In the genomic region with DNA sequence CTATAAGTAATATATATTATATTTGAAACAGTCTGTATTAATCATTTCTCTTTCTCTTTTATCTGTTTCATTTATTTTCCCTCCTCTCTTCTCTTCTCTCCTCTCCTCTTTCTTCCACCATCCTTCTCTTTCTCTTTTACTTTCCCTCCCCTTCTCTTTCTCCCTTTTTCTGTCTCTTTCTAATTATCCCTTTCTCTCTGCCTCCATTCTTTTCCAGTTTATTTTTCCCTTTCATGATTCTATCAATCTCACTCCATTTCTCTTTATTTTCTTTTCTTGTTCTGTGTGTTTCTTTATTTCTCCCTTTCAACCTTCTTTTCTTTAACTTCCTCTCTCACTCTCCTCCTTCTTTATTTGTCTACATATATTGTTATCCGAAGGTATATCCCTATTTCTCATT, we compare ENCODE assay signal across 35 cellular contexts.
"Had no signal": no experiment of that assay in that cellular context is flagged by ENCODE, and none has a peak within 500 bp of the region (broad histone marks: within the 10 kb centered on the region; RNA-seq: fewer than 3 reads in every experiment).

No MANE protein-coding gene starts in this region.

- H3K27me3 ChIP-seq: MG63 had no signal

- H3K36me3 ChIP-seq: MG63 had no signal

- H3K9me3 ChIP-seq: MG63 had no signal

- DNase-seq: Karpas-422, Kasumi-1, MG63, MM.1S, MV-4-11, NCI-H1048, NCI-H1092, NCI-H1092 treated with DMSO at 0.1 percent for 48 hours, NCI-H1105, NCI-H1105 treated with DMSO at 0.1 percent for 48 hours, NCI-H1417, NCI-H1417 treated with DMSO at 0.1 percent for 48 hours, NCI-H1436, NCI-H1436 treated with DMSO at 0.1 percent for 48 hours, NCI-H146, NCI-H1694, NCI-H1694 treated with DMSO at 0.1 percent for 48 hours, NCI-H187, NCI-H187 treated with DMSO at 0.1 percent for 48 hours, NCI-H1930, NCI-H2029, NCI-H2029 treated with DMSO at 0.1 percent for 48 hours, NCI-H2081, NCI-H2081 treated with DMSO at 0.1 percent for 48 hours, NCI-H2107, NCI-H2171, NCI-H2171 treated with DMSO at 0.1 percent for 48 hours, NCI-H2227 treated with DMSO at 0.1 percent for 48 hours, NCI-H226, NCI-H345, NCI-H446, NCI-H446 treated with DMSO at 0.1 percent for 48 hours, NCI-H510A, NCI-H510A treated with DMSO at 0.1 percent for 48 hours, NCI-H524 had no signal

- H3K4me3 ChIP-seq: MG63 had no signal
